ENCODE assay signal across 22 cellular contexts in genomic region chr5:173750538-173751265, GRCh38.
DNase-seq lines count a peak whose midpoint lies in the region; ATAC-seq and TF ChIP-seq lines count a peak whose summit lies in the region.
"Had no signal": no experiment of that assay in that cellular context is flagged by ENCODE, and none has a peak within 500 bp of the region (broad histone marks: within the 10 kb centered on the region; RNA-seq: fewer than 3 reads in every experiment).

No MANE protein-coding gene starts in this region.

- H3K27ac ChIP-seq in KMS-11 (no peak overlapping the region; the same call in 1 of the 2 replicates), transverse colon (no peak overlapping the region)
- H3K27ac ChIP-seq: pancreas, Peyer's patch, SJCRH30, upper lobe of left lung had no signal

- TF ChIP-seq POLR2A in transverse colon (IDR thresholded peaks at IDR 0.05), result no peak

- POLR2A ChIA-PET in GM10248 (lab: Yijun Ruan, JAX), result interaction anchor here (0.6 kb wide), 1 partner anchor 31 kb away, joined by 3 read pairs; no protein-coding TSS in a partner anchor

- H3K4me1 ChIP-seq in KMS-11 (ENCODE audit: low read depth, poor library complexity, severe bottlenecking) (peaks cover 44% of the 10 kb centered on the region), mucosa of descending colon (ENCODE audit: low read depth) (no peaks in the 10 kb centered on the region), transverse colon (no peaks in the 10 kb centered on the region)
- H3K4me1 ChIP-seq: pancreas, Peyer's patch, upper lobe of left lung had no signal

- no peak for TF ChIP-seq EP300 in transverse colon (IDR thresholded peaks at IDR 0.05; ENCODE audit: low read depth)

- DNase-seq in GM10248 (ENCODE audit: extremely low spot score), result peak; percentile 62
- no peak for DNase-seq in mucosa of descending colon
- DNase-seq in activated CD4-positive, alpha-beta T cell treated with anti-CD3 and anti-CD28 coated beads, Interleukin-2, amount 50 U/mL, for 4 hours, result no peak
- no peak for DNase-seq in transverse colon
- no peak for DNase-seq in SW480 (ENCODE audit: low spot score)
- DNase-seq: activated CD4-positive, alpha-beta T cell treated with anti-CD3 and anti-CD28 coated beads for 4 hours; activated naive CD4-positive, alpha-beta T cell treated with anti-CD3 and anti-CD28 coated beads, Interleukin-2, amount 10 ng/mL, durations not matched to agents 7 days and 5 days; activated T-cell treated with anti-CD3 and anti-CD28 coated beads, Interleukin-2, amount 50 U/mL, for 48 hours; anterior cingulate cortex; DMS79 treated with DMSO at 0.1 percent for 48 hours; left colon; NCI-H1105; NCI-H2029 treated with DMSO at 0.1 percent for 48 hours; pancreas; right cardiac atrium; upper lobe of left lung had no signal

- no peak overlapping the region for H3K4me3 ChIP-seq in KMS-11 (IDR thresholded peaks at IDR 0.05; ENCODE audit: insufficient read depth, low read depth, low read length)
- no peak overlapping the region for H3K4me3 ChIP-seq in mucosa of descending colon
- no peak overlapping the region for H3K4me3 ChIP-seq in transverse colon
- H3K4me3 ChIP-seq: A549, pancreas, Peyer's patch, SJCRH30, upper lobe of left lung had no signal

- H3K27me3 ChIP-seq in KMS-11 (ENCODE audit: insufficient read depth, low read depth) (no peaks in the 10 kb centered on the region), transverse colon (no peaks in the 10 kb centered on the region)
- H3K27me3 ChIP-seq: pancreas, Peyer's patch, SJCRH30, upper lobe of left lung had no signal

- H3K79me2 ChIP-seq in KMS-11 (ENCODE audit: insufficient read depth, low read depth), result no peaks in the 10 kb centered on the region

- no peak overlapping the region for H3K9ac ChIP-seq in KMS-11

- CTCF ChIA-PET in GM10248 (lab: Yijun Ruan, JAX), result interaction anchor here (1.2 kb wide), 1 partner anchor 35 kb away, joined by 3 read pairs; no protein-coding TSS in a partner anchor

- H3K36me3 ChIP-seq in KMS-11 (ENCODE audit: insufficient read depth) (no peaks in the 10 kb centered on the region), mucosa of descending colon (ENCODE audit: low read depth) (no peaks in the 10 kb centered on the region), transverse colon (no peaks in the 10 kb centered on the region)
- H3K36me3 ChIP-seq: pancreas, Peyer's patch, SJCRH30, upper lobe of left lung had no signal

- in situ Hi-C loops in transverse colon (cut with MboI; ENCODE audit: low pct_ligation_motif_present in 1 of 4, low pct_unique_long_range_greater_than_20kb in 1 of 4, low sequenced_read_pairs in 3 of 4), result no loop called here

- H3K9me3 ChIP-seq in mucosa of descending colon (no peaks in the 10 kb centered on the region), transverse colon (no peaks in the 10 kb centered on the region)
- H3K9me3 ChIP-seq: A549, pancreas, Peyer's patch, SJCRH30, upper lobe of left lung had no signal

- ATAC-seq in GM19463 (IDR thresholded peaks at IDR 0.05; ENCODE audit: unreplicated experiment), result peak; percentile 63
- peak; percentile 10 for ATAC-seq in mucosa of descending colon
- ATAC-seq in HG03469 (IDR thresholded peaks at IDR 0.05; ENCODE audit: unreplicated experiment), result no peak
- ATAC-seq: A549, left colon, pancreas, right cardiac atrium had no signal

- 83% methylated on average over 1 to 9 of the region's 9 CpGs for WGBS in transverse colon (ENCODE audit: low coverage in 1 of 2), 2 donors

- no peaks in the 10 kb centered on the region for H4K20me1 ChIP-seq in KMS-11 (ENCODE audit: insufficient read depth)

- H2AFZ ChIP-seq in KMS-11 (ENCODE audit: low read depth), result peak overlapping the region; percentile 10; the same call in 1 of the 2 replicates

- H3K4me2 ChIP-seq in KMS-11, result peak overlapping the region; percentile 29
- H3K4me2 ChIP-seq: A549 had no signal

- TF ChIP-seq CTCF in GM10248 (IDR thresholded peaks at IDR 0.05; ENCODE audit: control extremely low read depth, extremely low read depth, low read depth, missing control alignments) (no peak), KMS-11 (conservative IDR thresholded peaks at IDR 0.05; ENCODE audit: low read depth, low read length) (no peak), mucosa of descending colon (IDR thresholded peaks at IDR 0.05) (no peak), transverse colon (IDR thresholded peaks at IDR 0.05) (no peak)

- intact Hi-C loops in mucosa of descending colon (cut with DNase I, micrococcal nuclease), result no loop called here
- intact Hi-C loops in transverse colon (cut with DNase I; ENCODE audit: low total_unique reads), result no loop called here
